In genomic region chr3:103210583-103210982, GRCh38 we compare ENCODE assay signal across 24 cellular contexts.
"Had no signal": no experiment of that assay in that cellular context is flagged by ENCODE, and none has a peak within 500 bp of the region (broad histone marks: within the 10 kb centered on the region; RNA-seq: fewer than 3 reads in every experiment).

No MANE protein-coding gene starts in this region.

- H2AFZ ChIP-seq: parathyroid adenoma had no signal

- H3K36me3 Mint-ChIP-seq: stimulated activated memory B cell treated with anti-CD40 and anti-IgM and Interleukin-4, amounts not matched to agents 10 μg/mL and 1 μg/mL and 100 μg/mL, for 72 hours had no signal

- H3K9ac ChIP-seq: parathyroid adenoma had no signal

- H3K4me3 Mint-ChIP-seq: natural killer cell; stimulated activated memory B cell treated with anti-CD40 and anti-IgM and Interleukin-4, amounts not matched to agents 10 μg/mL and 1 μg/mL and 100 μg/mL, for 72 hours; stimulated activated naive CD8-positive, alpha-beta T cell treated with anti-CD3 and anti-CD28 coated beads, Interleukin-15, Interleukin-2, amounts not matched to agents 100 ng/mL and 50 ng/mL, for 24 hours had no signal

- H3K79me2 ChIP-seq: parathyroid adenoma had no signal

- H3K9me3 Mint-ChIP-seq: stimulated activated memory B cell treated with anti-CD40 and anti-IgM and Interleukin-4, amounts not matched to agents 10 μg/mL and 1 μg/mL and 100 μg/mL, for 72 hours had no signal

- H3K4me1 Mint-ChIP-seq: natural killer cell; stimulated activated memory B cell treated with anti-CD40 and anti-IgM and Interleukin-4, amounts not matched to agents 10 μg/mL and 1 μg/mL and 100 μg/mL, for 72 hours had no signal

- H3K4me3 ChIP-seq: esophagus muscularis mucosa, gastroesophageal sphincter, mucosa of descending colon, psoas muscle, spleen, tibial artery, upper lobe of left lung, uterus had no signal

- ATAC-seq: gastroesophageal sphincter; left lobe of liver; mucosa of descending colon; natural killer cell; psoas muscle; sciatic nerve; stimulated activated memory B cell treated with anti-CD40 and anti-IgM and Interleukin-4, amounts not matched to agents 10 μg/mL and 1 μg/mL and 100 μg/mL, for 72 hours had no signal

- H3K9me3 ChIP-seq: esophagus muscularis mucosa, gastroesophageal sphincter, mucosa of descending colon, psoas muscle, spleen, tibial artery, upper lobe of left lung, uterus had no signal

- H3K36me3 ChIP-seq: esophagus muscularis mucosa, gastroesophageal sphincter, spleen, tibial artery, upper lobe of left lung, uterus had no signal

- FAIRE-seq: endometrium had no signal

- H3K4me1 ChIP-seq: esophagus muscularis mucosa, gastroesophageal sphincter, parathyroid adenoma, psoas muscle, spleen, tibial artery, upper lobe of left lung, uterus had no signal

- DNase-seq: effector memory CD4-positive, alpha-beta T cell; glutamatergic neuron; islet precursor cell; mammary epithelial cell; mucosa of descending colon; natural killer cell; psoas muscle; retina; spleen; stimulated activated CD4-positive, alpha-beta T cell treated with anti-CD3 and anti-CD28 coated beads, Interleukin-15, amount 100 ng/mL, for 24 hours; stimulated activated CD4-positive, alpha-beta T cell treated with anti-CD3 and anti-CD28 coated beads, Interleukin-1b, Interleukin-23, amount 100 ng/mL, for 48 hours; stimulated activated CD4-positive, alpha-beta T cell treated with anti-CD3 and anti-CD28 coated beads, Interleukin-4, amount 100 ng/mL, for 24 hours; tibial artery; upper lobe of left lung; uterus had no signal

- H3K27ac ChIP-seq: epithelial cell of prostate, esophagus muscularis mucosa, gastroesophageal sphincter, parathyroid adenoma, psoas muscle, spleen, tibial artery, upper lobe of left lung, uterus had no signal

- H3K27me3 Mint-ChIP-seq: stimulated activated memory B cell treated with anti-CD40 and anti-IgM and Interleukin-4, amounts not matched to agents 10 μg/mL and 1 μg/mL and 100 μg/mL, for 72 hours; stimulated activated naive CD8-positive, alpha-beta T cell treated with anti-CD3 and anti-CD28 coated beads, Interleukin-15, Interleukin-2, amounts not matched to agents 100 ng/mL and 50 ng/mL, for 24 hours had no signal

- H3K27me3 ChIP-seq: esophagus muscularis mucosa, gastroesophageal sphincter, spleen, tibial artery, upper lobe of left lung, uterus had no signal

- H3K27ac Mint-ChIP-seq: natural killer cell; stimulated activated memory B cell treated with anti-CD40 and anti-IgM and Interleukin-4, amounts not matched to agents 10 μg/mL and 1 μg/mL and 100 μg/mL, for 72 hours; stimulated activated naive CD8-positive, alpha-beta T cell treated with anti-CD3 and anti-CD28 coated beads, Interleukin-15, Interleukin-2, amounts not matched to agents 100 ng/mL and 50 ng/mL, for 24 hours had no signal
